Comparison of ENCODE assay signal across 1 cellular context in the genomic region with DNA sequence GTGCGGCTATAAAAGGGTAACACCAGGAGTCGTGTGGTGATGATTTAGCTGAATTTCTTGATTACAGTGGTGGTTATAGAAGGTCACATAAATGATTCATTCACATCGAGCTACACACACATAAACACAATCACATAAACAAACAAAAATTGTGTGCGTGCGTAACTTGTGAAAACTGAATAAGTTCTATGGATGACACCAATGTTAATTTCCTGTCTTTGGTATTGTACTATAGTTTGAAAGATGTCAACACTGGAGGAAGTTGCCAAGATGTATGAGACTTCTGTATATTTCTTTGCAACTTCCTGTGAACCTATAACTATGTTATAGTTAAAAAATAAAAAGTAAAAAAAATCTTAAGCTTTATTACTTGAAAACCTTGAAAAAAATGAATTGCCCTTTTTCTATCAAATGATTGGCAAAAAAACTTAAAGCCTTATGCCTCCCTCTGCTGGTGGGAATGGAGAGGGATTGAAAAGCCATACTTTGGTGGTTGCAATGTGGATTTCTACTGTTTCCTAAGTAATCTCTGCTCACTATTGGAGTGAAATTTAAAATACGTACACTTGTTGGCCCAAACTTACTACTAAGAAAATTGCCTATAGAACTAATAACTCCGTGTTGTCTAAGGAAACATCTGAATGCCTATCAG.
TF ChIP-seq lines count a peak whose summit lies in the region.

No MANE protein-coding gene starts in this region.

TF ChIP-seq in IMR-90, 13 proteins besides CTCF, POLR2A, EP300 and RAD21:
- TF ChIP-seq SMC3 (IDR thresholded peaks at IDR 0.05; ENCODE audit: low read depth, low read length) (peak; percentile 48), ELK1 (IDR thresholded peaks at IDR 0.05; ENCODE audit: borderline replicate concordance, low read depth, low read length) (no peak)
